ENCODE assay signal across 22 cellular contexts in the genomic region with DNA sequence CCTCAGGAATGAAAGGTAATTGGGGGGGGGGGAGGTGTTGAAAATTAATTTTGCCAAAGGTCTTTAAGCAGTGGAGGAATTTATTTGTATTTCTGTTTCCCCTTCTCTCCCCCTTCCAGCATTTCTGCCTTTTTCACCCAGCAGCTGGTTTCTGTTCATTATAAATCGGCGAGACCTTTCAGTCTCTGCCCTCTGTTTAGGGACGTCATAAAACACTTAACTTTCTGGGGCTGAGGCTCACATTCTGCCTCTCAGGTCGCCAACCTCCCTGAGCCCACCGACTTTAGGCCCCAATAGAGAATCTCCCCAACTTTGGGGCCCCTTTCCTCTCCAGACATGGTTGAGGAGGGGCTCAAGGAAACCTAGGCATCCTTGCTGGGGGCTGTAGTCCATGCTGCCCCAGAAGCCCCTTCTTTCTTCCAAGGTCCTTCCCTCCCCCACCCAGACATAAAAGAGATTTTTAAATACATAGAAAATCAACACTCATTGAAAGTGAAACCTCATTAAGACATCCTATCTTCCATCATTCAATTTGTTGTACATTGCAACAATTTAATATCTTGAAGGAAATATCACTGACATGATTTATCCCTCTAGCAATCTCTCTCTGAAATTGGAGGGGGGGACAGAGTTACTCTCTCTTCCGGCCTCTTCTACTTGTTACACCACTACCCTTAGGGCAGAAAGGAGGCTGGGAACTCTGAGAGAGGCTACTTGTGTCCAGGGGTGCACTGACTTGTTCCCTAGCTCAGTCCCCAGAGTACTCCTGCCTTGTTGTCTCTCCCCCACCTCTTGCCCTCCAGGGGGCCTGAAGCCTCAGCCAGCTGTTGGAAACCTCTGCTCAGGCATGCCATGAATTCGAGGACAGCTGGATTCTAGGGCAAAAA. TPM values are rescaled to one million over a fixed set of nuclear protein-coding genes. Genes with fewer than 3 reads are reported as not detected.
A peak's percentile ranks its signal among the peaks of the same experiment; 100 is the strongest.
DNase-seq lines count a peak whose midpoint lies in the region; ATAC-seq and TF ChIP-seq lines count a peak whose summit lies in the region.
"Had no signal": no experiment of that assay in that cellular context is flagged by ENCODE, and none has a peak within 500 bp of the region (broad histone marks: within the 10 kb centered on the region; RNA-seq: fewer than 3 reads in every experiment).

No MANE protein-coding gene starts in this region.

- intact Hi-C loops in Right ventricle myocardium superior (cut with DNase I) = no loop called here
- intact Hi-C loops in esophagus muscularis mucosa (cut with DNase I) = no loop called here

- WGBS in mesenchymal stem cell = 14% methylated on average over 7 of the region's 7 CpGs
- 22% methylated on average over 7 of the region's 7 CpGs for WGBS in smooth muscle cell (ENCODE audit: low lambda C conversion rate)
- 29% methylated on average over 7 of the region's 7 CpGs for WGBS in esophagus muscularis mucosa

- peak overlapping the region; percentile 40 to 92 for H3K18ac ChIP-seq in mesenchymal stem cell (ENCODE audit: low read depth in 1 of 2, low read length in 2 of 2)

- peaks cover 0 to 3% of the 10 kb centered on the region in 2 experiments for H3K27me3 ChIP-seq in mesenchymal stem cell (ENCODE audit: control insufficient read depth in 1 of 2, insufficient read depth in 1 of 2, low read length in 2 of 2)
- H3K27me3 ChIP-seq in smooth muscle cell (ENCODE audit: low read depth) = peaks cover 100% of the 10 kb centered on the region
- H3K27me3 ChIP-seq in esophagus muscularis mucosa = peaks cover 0 to 100% (median 72%) of the 10 kb centered on the region in 4 donors
- H3K27me3 ChIP-seq: SJSA1 had no signal

- H2BK5ac ChIP-seq in mesenchymal stem cell (ENCODE audit: low read depth, low read length, poor library complexity, severe bottlenecking) = peak overlapping the region; percentile 5

- H3K9ac ChIP-seq in mesenchymal stem cell (ENCODE audit: low read length) (peak overlapping the region; percentile 96), smooth muscle cell (ENCODE audit: low read depth) (no peak overlapping the region)

- peaks cover 43% of the 10 kb centered on the region for H3K79me2 ChIP-seq in smooth muscle cell (ENCODE audit: low read depth)

- TF ChIP-seq POLR2A in esophagus muscularis mucosa (IDR thresholded peaks at IDR 0.05; ENCODE audit: low read depth) = no peak

- no peaks in the 10 kb centered on the region for H3F3A ChIP-seq in smooth muscle cell (ENCODE audit: low read depth)

- H4K8ac ChIP-seq in mesenchymal stem cell (ENCODE audit: low read length) = peak overlapping the region; percentile 95

- H3K9me3 Mint-ChIP-seq in IgD-negative memory B cell = peaks cover 0 to 5% (median 0%) of the 10 kb centered on the region in 3 donors
- H3K9me3 Mint-ChIP-seq: activated T-helper 2 cell treated with anti-CD3 and anti-CD28 coated beads, Interferon-gamma antibody, Interleukin-2, Interleukin-4, amounts not matched to agents 10 μg/mL and 5 μg/mL and 100 μg/mL, durations not matched to agents 14 hours and 24 hours and 36 hours; central memory CD8-positive, alpha-beta T cell; HFFc6; natural killer cell; stimulated activated naive CD8-positive, alpha-beta T cell treated with anti-CD3 and anti-CD28 coated beads, Interleukin-15, Interleukin-2, amounts not matched to agents 100 ng/mL and 50 ng/mL, for 24 hours had no signal

- peak overlapping the region in 2 of 3 donors; percentile 44 to 53 for H3K27ac Mint-ChIP-seq in IgD-negative memory B cell
- H3K27ac Mint-ChIP-seq: activated CD8-positive, alpha-beta memory T cell treated with anti-CD3 and anti-CD28 coated beads, Interleukin-2, amount 10 ng/mL, durations not matched to agents 7 days and 5 days; activated T-helper 2 cell treated with anti-CD3 and anti-CD28 coated beads, Interferon-gamma antibody, Interleukin-2, Interleukin-4, amounts not matched to agents 10 μg/mL and 5 μg/mL and 100 μg/mL, durations not matched to agents 14 hours and 24 hours and 36 hours; HFFc6; natural killer cell; stimulated activated naive CD8-positive, alpha-beta T cell treated with anti-CD3 and anti-CD28 coated beads, Interleukin-15, Interleukin-2, amounts not matched to agents 100 ng/mL and 50 ng/mL, for 24 hours had no signal

- no peaks in the 10 kb centered on the region for H4K20me1 ChIP-seq in smooth muscle cell (ENCODE audit: low read depth)

- no peaks in the 10 kb centered on the region for H3K36me3 Mint-ChIP-seq in IgD-negative memory B cell
- H3K36me3 Mint-ChIP-seq: activated CD8-positive, alpha-beta memory T cell treated with anti-CD3 and anti-CD28 coated beads, Interleukin-2, amount 10 ng/mL, durations not matched to agents 7 days and 5 days; natural killer cell had no signal

- no peaks in the 10 kb centered on the region for H3K79me1 ChIP-seq in mesenchymal stem cell (replicated peaks; ENCODE audit: low read length, poor library complexity, severe bottlenecking)

- DNase-seq in astrocyte of the spinal cord (ENCODE audit: low read depth, low spot score) (no peak), mesenchymal stem cell (peak; percentile 61), smooth muscle cell (lab: John Stamatoyannopoulos, UW; ENCODE audit: unreplicated experiment) (no peak), MV-4-11 (lab: John Stamatoyannopoulos, UW) (no peak), Right ventricle myocardium superior (no peak), esophagus muscularis mucosa (ENCODE audit: extremely low spot score) (no peak)
- DNase-seq: activated CD4-positive, CD25-positive, alpha-beta regulatory T cell; activated CD8-positive, alpha-beta memory T cell treated with anti-CD3 and anti-CD28 coated beads, Interleukin-2, amount 10 ng/mL, durations not matched to agents 7 days and 5 days; Caco-2; effector memory CD4-positive, alpha-beta T cell; HFFc6; natural killer cell; NCI-H2029 treated with DMSO at 0.1 percent for 48 hours; NCI-H510A treated with DMSO at 0.1 percent for 48 hours had no signal

- H3K14ac ChIP-seq in mesenchymal stem cell (ENCODE audit: low read length in 2 of 2) = peak overlapping the region in 1 of 2 experiments; percentile 74

- H2BK12ac ChIP-seq in mesenchymal stem cell (ENCODE audit: low read length in 2 of 2) = peak overlapping the region in 1 of 2 experiments; percentile 77

- in situ Hi-C loops in astrocyte of the spinal cord (cut with HindIII; ENCODE audit: low sequenced_read_pairs) = no loop called here

- H2AK5ac ChIP-seq in mesenchymal stem cell (ENCODE audit: low read length, severe bottlenecking) = peak overlapping the region; percentile 98

- no peak for ATAC-seq in Right ventricle myocardium superior (ENCODE audit: poor library complexity)
- no peak for ATAC-seq in GM19463 (IDR thresholded peaks at IDR 0.05; ENCODE audit: unreplicated experiment)
- ATAC-seq: activated CD8-positive, alpha-beta memory T cell treated with anti-CD3 and anti-CD28 coated beads, Interleukin-2, amount 10 ng/mL, durations not matched to agents 7 days and 5 days; natural killer cell had no signal

- H3K9me3 ChIP-seq in mesenchymal stem cell (ENCODE audit: control insufficient read depth, low read length) (no peaks in the 10 kb centered on the region), smooth muscle cell (replicated peaks; ENCODE audit: low read depth) (no peaks in the 10 kb centered on the region), esophagus muscularis mucosa (no peaks in the 10 kb centered on the region)
- H3K9me3 ChIP-seq: Caco-2, SJSA1 had no signal

- H3K4ac ChIP-seq in mesenchymal stem cell (ENCODE audit: low read depth in 1 of 2, low read length in 2 of 2) = peak overlapping the region in 1 of 2 experiments; percentile 87

- peaks cover 7 to 10% of the 10 kb centered on the region in 2 experiments for H3K36me3 ChIP-seq in mesenchymal stem cell (ENCODE audit: control insufficient read depth in 1 of 2, insufficient read depth in 2 of 2, low read depth in 1 of 2, low read length in 2 of 2)
- no peaks in the 10 kb centered on the region for H3K36me3 ChIP-seq in smooth muscle cell (ENCODE audit: low read depth)
- no peaks in the 10 kb centered on the region for H3K36me3 ChIP-seq in esophagus muscularis mucosa

- TF ChIP-seq EP300 in esophagus muscularis mucosa (IDR thresholded peaks at IDR 0.05) = no peak

- H3K4me3 ChIP-seq in astrocyte of the spinal cord (ENCODE audit: low read depth, low read length) = peak overlapping the region; percentile 7
- peak overlapping the region in 1 of 2 experiments; percentile 86 for H3K4me3 ChIP-seq in mesenchymal stem cell (ENCODE audit: insufficient read depth in 1 of 2, low read depth in 1 of 2, low read length in 2 of 2)
- no peak overlapping the region for H3K4me3 ChIP-seq in smooth muscle cell
- no peak overlapping the region for H3K4me3 ChIP-seq in esophagus muscularis mucosa
- H3K4me3 ChIP-seq: SJSA1 had no signal

- H3K4me2 ChIP-seq in mesenchymal stem cell (ENCODE audit: low read length, poor library complexity, severe bottlenecking) (peak overlapping the region; percentile 41), smooth muscle cell (peak overlapping the region; percentile 33)

- peaks cover 68% of the 10 kb centered on the region for H3K27me3 Mint-ChIP-seq in IgD-negative memory B cell

- peaks cover 12 to 20% (median 16%) of the 10 kb centered on the region in 3 donors for H3K4me1 Mint-ChIP-seq in IgD-negative memory B cell

- H3K27ac ChIP-seq in mesenchymal stem cell (ENCODE audit: low read length, poor library complexity, severe bottlenecking) = peak overlapping the region; percentile 90
- H3K27ac ChIP-seq in smooth muscle cell (ENCODE audit: low read depth) = no peak overlapping the region
- H3K27ac ChIP-seq in esophagus muscularis mucosa (replicated peaks in 1 of 4) = no peak overlapping the region
- H3K27ac ChIP-seq: SJSA1 had no signal

- peak overlapping the region in 1 of 2 experiments; percentile 99 for H3K23ac ChIP-seq in mesenchymal stem cell (ENCODE audit: low read length in 2 of 2)

- no peak for TF ChIP-seq CTCF in astrocyte of the spinal cord (IDR thresholded peaks at IDR 0.05; ENCODE audit: low read depth, low read length)
- no peak for TF ChIP-seq CTCF in smooth muscle cell (IDR thresholded peaks at IDR 0.05; ENCODE audit: borderline replicate concordance, insufficient read depth, poor library complexity, severe bottlenecking)
- no peak for TF ChIP-seq CTCF in esophagus muscularis mucosa (IDR thresholded peaks at IDR 0.05)

- H2BK15ac ChIP-seq in mesenchymal stem cell (ENCODE audit: low read depth, poor library complexity, severe bottlenecking) = peak overlapping the region; percentile 83

- H3K4me1 ChIP-seq in mesenchymal stem cell (ENCODE audit: control insufficient read depth, insufficient read depth, low read depth, low read length) (peaks cover 34% of the 10 kb centered on the region), smooth muscle cell (ENCODE audit: low read depth) (peaks cover 11% of the 10 kb centered on the region), esophagus muscularis mucosa (peaks cover under 1 to 20% (median 13%) of the 10 kb centered on the region in 4 donors)
- H3K4me1 ChIP-seq: Caco-2 had no signal

- H2BK120ac ChIP-seq in mesenchymal stem cell (ENCODE audit: low read depth, low read length) = peak overlapping the region; percentile 89

- no peak overlapping the region for H3K4me3 Mint-ChIP-seq in IgD-negative memory B cell
- H3K4me3 Mint-ChIP-seq: activated CD8-positive, alpha-beta memory T cell treated with anti-CD3 and anti-CD28 coated beads, Interleukin-2, amount 10 ng/mL, durations not matched to agents 7 days and 5 days; central memory CD8-positive, alpha-beta T cell; HFFc6; natural killer cell; stimulated activated naive CD8-positive, alpha-beta T cell treated with anti-CD3 and anti-CD28 coated beads, Interleukin-15, Interleukin-2, amounts not matched to agents 100 ng/mL and 50 ng/mL, for 24 hours had no signal

- peak overlapping the region; percentile 68 for H4K91ac ChIP-seq in mesenchymal stem cell (ENCODE audit: low read length)

- H2AFZ ChIP-seq in mesenchymal stem cell (ENCODE audit: low read depth, low read length) (no peak overlapping the region), smooth muscle cell (ENCODE audit: low read depth) (no peak overlapping the region)

RNA-seq across cellular contexts. Expression of gene HOXC6, which starts 2.5 kb away (rescaled TPM):
- polyA plus RNA-seq in IgD-negative memory B cell (not detected), smooth muscle cell (8.3 and 12.3 TPM in 2 replicates)
- polyA plus RNA-seq in mesenchymal stem cell (2013, experiment 1 of 2) = 49.1 TPM
- polyA plus RNA-seq in mesenchymal stem cell (2013, experiment 2 of 2) = 49.1 TPM
- total RNA-seq in smooth muscle cell (3.0 and 3.1 TPM in 2 replicates), Right ventricle myocardium superior (0.30 TPM), esophagus muscularis mucosa (under 1 TPM in 3 of 4 donors, not detected in 1; 0.23 to 0.42 (median 0.32) TPM)
- total RNA-seq: activated CD8-positive, alpha-beta memory T cell treated with anti-CD3 and anti-CD28 coated beads, Interleukin-2, amount 10 ng/mL, durations not matched to agents 7 days and 5 days; activated T-helper 2 cell treated with anti-CD3 and anti-CD28 coated beads, Interferon-gamma antibody, Interleukin-2, Interleukin-4, amounts not matched to agents 10 μg/mL and 5 μg/mL and 100 μg/mL, durations not matched to agents 14 hours and 24 hours and 36 hours; natural killer cell; pulmonary artery endothelial cell; T-helper 2 cell treated with Interferon-gamma antibody and Interleukin-4, amounts not matched to agents 100 ng/mL and 5 ng/mL, for 36 hours had no signal

RNA-seq across cellular contexts. Expression of gene HOXC5, which starts 7.1 kb away (rescaled TPM):
- polyA plus RNA-seq in IgD-negative memory B cell (not detected), smooth muscle cell (0.54 TPM in 1 of 2 replicates, not detected in the other)
- polyA plus RNA-seq in mesenchymal stem cell (2013, experiment 1 of 2) = 0.30 TPM
- 0.27 TPM for polyA plus RNA-seq in mesenchymal stem cell (2013, experiment 2 of 2)
- total RNA-seq in smooth muscle cell (1.3 TPM in 1 of 2 replicates, not detected in the other), Right ventricle myocardium superior (not detected), esophagus muscularis mucosa (1 to 10 TPM in 1 of 4 donors, under 1 TPM in 1, not detected in 2; 0.83 to 2.0 TPM)
- total RNA-seq: activated CD8-positive, alpha-beta memory T cell treated with anti-CD3 and anti-CD28 coated beads, Interleukin-2, amount 10 ng/mL, durations not matched to agents 7 days and 5 days; activated T-helper 2 cell treated with anti-CD3 and anti-CD28 coated beads, Interferon-gamma antibody, Interleukin-2, Interleukin-4, amounts not matched to agents 10 μg/mL and 5 μg/mL and 100 μg/mL, durations not matched to agents 14 hours and 24 hours and 36 hours; pulmonary artery endothelial cell; SJSA1; T-helper 2 cell treated with Interferon-gamma antibody and Interleukin-4, amounts not matched to agents 100 ng/mL and 5 ng/mL, for 36 hours had no signal

RNA-seq across cellular contexts. Expression of gene HOXC8, which starts 17.0 kb away (rescaled TPM):
- polyA plus RNA-seq in IgD-negative memory B cell = not detected
- polyA plus RNA-seq in mesenchymal stem cell (2013, experiment 1 of 2) = 66.4 TPM
- 67.1 TPM for polyA plus RNA-seq in mesenchymal stem cell (2013, experiment 2 of 2)
- total RNA-seq in smooth muscle cell = 1.4 and 1.6 TPM in 2 replicates
- 3.8 and 4.4 TPM in 2 replicates for polyA plus RNA-seq in smooth muscle cell
- total RNA-seq in Right ventricle myocardium superior = not detected
- total RNA-seq in esophagus muscularis mucosa = not detected
- total RNA-seq: activated CD8-positive, alpha-beta memory T cell treated with anti-CD3 and anti-CD28 coated beads, Interleukin-2, amount 10 ng/mL, durations not matched to agents 7 days and 5 days; activated T-helper 2 cell treated with anti-CD3 and anti-CD28 coated beads, Interferon-gamma antibody, Interleukin-2, Interleukin-4, amounts not matched to agents 10 μg/mL and 5 μg/mL and 100 μg/mL, durations not matched to agents 14 hours and 24 hours and 36 hours; HFFc6; natural killer cell; pulmonary artery endothelial cell; T-helper 2 cell treated with Interferon-gamma antibody and Interleukin-4, amounts not matched to agents 100 ng/mL and 5 ng/mL, for 36 hours had no signal

RNA-seq across cellular contexts. Expression of gene HOXC9, which starts 25.8 kb away (rescaled TPM):
- polyA plus RNA-seq in IgD-negative memory B cell (not detected), smooth muscle cell (2.5 and 2.7 TPM in 2 replicates)
- 18.0 TPM for polyA plus RNA-seq in mesenchymal stem cell (2013, experiment 1 of 2)
- polyA plus RNA-seq in mesenchymal stem cell (2013, experiment 2 of 2) = 18.5 TPM
- total RNA-seq in smooth muscle cell (0.54 and 1.2 TPM in 2 replicates), Right ventricle myocardium superior (not detected), esophagus muscularis mucosa (not detected)
- total RNA-seq: activated CD8-positive, alpha-beta memory T cell treated with anti-CD3 and anti-CD28 coated beads, Interleukin-2, amount 10 ng/mL, durations not matched to agents 7 days and 5 days; activated T-helper 2 cell treated with anti-CD3 and anti-CD28 coated beads, Interferon-gamma antibody, Interleukin-2, Interleukin-4, amounts not matched to agents 10 μg/mL and 5 μg/mL and 100 μg/mL, durations not matched to agents 14 hours and 24 hours and 36 hours; natural killer cell; pulmonary artery endothelial cell; T-helper 2 cell treated with Interferon-gamma antibody and Interleukin-4, amounts not matched to agents 100 ng/mL and 5 ng/mL, for 36 hours had no signal

RNA-seq across cellular contexts. Expression of gene HOXC4, which starts 27.9 kb away (rescaled TPM):
- 2.3 TPM for polyA plus RNA-seq in IgD-negative memory B cell
- polyA plus RNA-seq in mesenchymal stem cell (2013, experiment 1 of 2) = 6.4 TPM
- 7.0 TPM for polyA plus RNA-seq in mesenchymal stem cell (2013, experiment 2 of 2)
- total RNA-seq in smooth muscle cell = 0.49 TPM in 2 replicates
- polyA plus RNA-seq in smooth muscle cell = 1.2 and 1.9 TPM in 2 replicates
- total RNA-seq in Right ventricle myocardium superior = not detected
- 1 to 10 TPM in 3 of 4 donors, under 1 TPM in 1; 0.83 to 3.6 (median 2.5) TPM for total RNA-seq in esophagus muscularis mucosa
- total RNA-seq: pulmonary artery endothelial cell; T-helper 2 cell treated with Interferon-gamma antibody and Interleukin-4, amounts not matched to agents 100 ng/mL and 5 ng/mL, for 36 hours had no signal
